In genomic region chrX:9992061-9992460, GRCh38 we compare ENCODE assay signal across 37 cellular contexts. TPM values are rescaled to one million over a fixed set of nuclear protein-coding genes. Genes with fewer than 3 reads are reported as not detected.
"Had no signal": no experiment of that assay in that cellular context is flagged by ENCODE, and none has a peak within 500 bp of the region (broad histone marks: within the 10 kb centered on the region; RNA-seq: fewer than 3 reads in every experiment).

No MANE protein-coding gene starts in this region.

- H3K27ac ChIP-seq: adrenal gland, ascending aorta, body of pancreas, brain microvascular endothelial cell, breast epithelium, cardiac muscle cell had no signal

- ATAC-seq: activated naive CD4-positive, alpha-beta T cell treated with anti-CD3 and anti-CD28 coated beads, Interleukin-2, amount 50 U/mL, for 72 hours; activated naive CD8-positive, alpha-beta T cell treated with anti-CD3 and anti-CD28 coated beads, Interleukin-2, amount 50 U/mL, for 24 hours; activated T-cell treated with anti-CD3 and anti-CD28 coated beads, Interleukin-2, amount 50 U/mL, for 4 hours; activated T-cell treated with anti-CD3 and anti-CD28 coated beads, Interleukin-2, amount 50 U/mL, for 72 hours; activated T-helper 17 cell treated with anti-CD3 and anti-CD28 coated beads, Interleukin-2, amount 50 U/mL, for 72 hours; body of pancreas had no signal

- DNase-seq: activated effector memory CD4-positive, alpha-beta T cell treated with anti-CD3 and anti-CD28 coated beads, Interleukin-2, amount 50 U/mL, for 16 hours; activated effector memory CD4-positive, alpha-beta T cell treated with Interleukin-2 at 50 U/mL for 16 hours; activated gamma-delta T cell; activated gamma-delta T cell treated with Interleukin-2 at 50 U/mL for 16 hours; activated naive CD4-positive, alpha-beta T cell; activated naive CD4-positive, alpha-beta T cell treated with anti-CD3 and anti-CD28 coated beads for 36 hours; activated naive CD4-positive, alpha-beta T cell treated with anti-CD3 and anti-CD28 coated beads, Interleukin-2, amount 10 ng/mL, durations not matched to agents 7 days and 5 days; activated naive CD4-positive, alpha-beta T cell treated with anti-CD3 and anti-CD28 coated beads, Interleukin-2, amount 50 U/mL, for 16 hours; activated naive CD4-positive, alpha-beta T cell treated with Interleukin-2 at 50 U/mL for 16 hours; activated naive CD8-positive, alpha-beta T cell treated with anti-CD3 and anti-CD28 coated beads for 36 hours; activated naive CD8-positive, alpha-beta T cell treated with anti-CD3 and anti-CD28 coated beads, Interleukin-2, amount 10 ng/mL, durations not matched to agents 7 days and 5 days; activated naive CD8-positive, alpha-beta T cell treated with anti-CD3 and anti-CD28 coated beads, Interleukin-2, amount 50 U/mL, for 24 hours; activated T-cell treated with anti-CD3 and anti-CD28 coated beads for 4 hours; activated T-cell treated with anti-CD3 and anti-CD28 coated beads, Interleukin-2, amount 50 U/mL, for 1 hour; activated T-cell treated with anti-CD3 and anti-CD28 coated beads, Interleukin-2, amount 50 U/mL, for 24 hours; activated T-cell treated with anti-CD3 and anti-CD28 coated beads, Interleukin-2, amount 50 U/mL, for 4 hours; activated T-cell treated with anti-CD3 and anti-CD28 coated beads, Interleukin-2, amount 50 U/mL, for 48 hours; activated T-cell treated with anti-CD3 and anti-CD28 coated beads, Interleukin-2, amount 50 U/mL, for 72 hours; adrenal gland; amniotic stem cell; amygdala; anterior cingulate cortex; body of pancreas; brain microvascular endothelial cell; caudate nucleus; central memory CD4-positive, alpha-beta T cell; cerebellar nuclear complex had no signal

- H3K4me3 ChIP-seq: adrenal gland, ascending aorta, body of pancreas, breast epithelium, cardiac muscle cell had no signal

- H3K4me1 ChIP-seq: adrenal gland, ascending aorta, body of pancreas, breast epithelium had no signal

- H3K9me3 ChIP-seq: adrenal gland, ascending aorta, body of pancreas, breast epithelium had no signal

- H3K36me3 ChIP-seq: adrenal gland, ascending aorta, brain microvascular endothelial cell, breast epithelium, cardiac muscle cell had no signal

- H3K27me3 ChIP-seq: adrenal gland, ascending aorta, body of pancreas, brain microvascular endothelial cell, cardiac muscle cell had no signal

RNA-seq across cellular contexts. Expression of gene CLDN34, which starts 24.9 kb away (rescaled TPM):
- total RNA-seq: activated naive CD4-positive, alpha-beta T cell treated with anti-CD3 and anti-CD28 coated beads for 36 hours; activated naive CD4-positive, alpha-beta T cell treated with anti-CD3 and anti-CD28 coated beads, Interleukin-2, amount 50 U/mL, for 72 hours; activated naive CD8-positive, alpha-beta T cell treated with anti-CD3 and anti-CD28 coated beads for 36 hours; activated naive CD8-positive, alpha-beta T cell treated with anti-CD3 and anti-CD28 coated beads, Interleukin-2, amount 10 ng/mL, durations not matched to agents 7 days and 5 days; activated T-cell treated with anti-CD3 and anti-CD28 coated beads, Interleukin-2, amount 50 U/mL, for 4 hours; activated T-cell treated with anti-CD3 and anti-CD28 coated beads, Interleukin-2, amount 50 U/mL, for 72 hours; activated T-helper 1 cell treated with anti-CD3 and anti-CD28 coated beads, Interleukin-12 subunit alpha, Interleukin-12 subunit beta, Interleukin-2, Interleukin-4 antibody, amounts not matched to agents 30 ng/mL and 10 ng/mL and 1 ng/mL, durations not matched to agents 14 hours and 24 hours and 36 hours; activated T-helper 17 cell treated with anti-CD3 and anti-CD28 coated beads, Interleukin-2, amount 50 U/mL, for 72 hours; activated T-helper 2 cell treated with anti-CD3 and anti-CD28 coated beads, Interferon-gamma antibody, Interleukin-2, Interleukin-4, amounts not matched to agents 10 μg/mL and 5 μg/mL and 100 μg/mL, durations not matched to agents 14 hours and 24 hours and 36 hours; ascending aorta; bronchial epithelial cell; cardiac muscle cell; cardiac septum had no signal
- polyA plus RNA-seq: adipose tissue, cardiac muscle cell had no signal
